20 cellular contexts compared by ENCODE assay signal in genomic region chr2:129469389-129469788, GRCh38.
DNase-seq lines count a peak whose midpoint lies in the region; ATAC-seq, FAIRE-seq and TF ChIP-seq lines count a peak whose summit lies in the region.
"Had no signal": no experiment of that assay in that cellular context is flagged by ENCODE, and none has a peak within 500 bp of the region (broad histone marks: within the 10 kb centered on the region; RNA-seq: fewer than 3 reads in every experiment).

No MANE protein-coding gene starts in this region.

- H3K9me3 Mint-ChIP-seq in activated CD4-positive, alpha-beta T cell treated with anti-CD3 and anti-CD28 coated beads, Interleukin-2, amount 10 ng/mL, durations not matched to agents 24 days and 14 days: no peaks in the 10 kb centered on the region
- H3K9me3 Mint-ChIP-seq in stimulated activated naive CD8-positive, alpha-beta T cell treated with anti-CD3 and anti-CD28 coated beads, Interleukin-15, amount 100 ng/mL, for 72 hours: peaks cover 0 to 7% of the 10 kb centered on the region in 2 donors
- peaks cover 14% of the 10 kb centered on the region for H3K9me3 Mint-ChIP-seq in WTC11
- H3K9me3 Mint-ChIP-seq: CD8-positive, alpha-beta T cell had no signal

- no peak for TF ChIP-seq CTCF in WTC11 (IDR thresholded peaks at IDR 0.05)

- peaks cover 1% of the 10 kb centered on the region for H3K27me3 Mint-ChIP-seq in activated CD4-positive, alpha-beta T cell treated with anti-CD3 and anti-CD28 coated beads, Interleukin-2, amount 10 ng/mL, durations not matched to agents 24 days and 14 days
- H3K27me3 Mint-ChIP-seq in stimulated activated naive CD8-positive, alpha-beta T cell treated with anti-CD3 and anti-CD28 coated beads, Interleukin-15, amount 100 ng/mL, for 72 hours: peaks cover 6% of the 10 kb centered on the region
- no peaks in the 10 kb centered on the region for H3K27me3 Mint-ChIP-seq in WTC11 (ENCODE audit: low read depth)

- no peak for ATAC-seq in stimulated activated naive CD8-positive, alpha-beta T cell treated with anti-CD3 and anti-CD28 coated beads, Interleukin-15, amount 100 ng/mL, for 72 hours
- no peak for ATAC-seq in WTC11
- ATAC-seq: CD8-positive, alpha-beta T cell had no signal

- FAIRE-seq in GM19239 (lab: Jason Lieb, UNC): no peak
- FAIRE-seq: D721Med, G401.6, GM12891 had no signal

- H3K4me1 Mint-ChIP-seq in activated CD4-positive, alpha-beta T cell treated with anti-CD3 and anti-CD28 coated beads, Interleukin-2, amount 10 ng/mL, durations not matched to agents 24 days and 14 days: no peaks in the 10 kb centered on the region
- H3K4me1 Mint-ChIP-seq in stimulated activated naive CD8-positive, alpha-beta T cell treated with anti-CD3 and anti-CD28 coated beads, Interleukin-15, amount 100 ng/mL, for 72 hours: no peaks in the 10 kb centered on the region
- no peaks in the 10 kb centered on the region for H3K4me1 Mint-ChIP-seq in WTC11
- H3K4me1 Mint-ChIP-seq: H9 had no signal

- peak overlapping the region; percentile 44 for H3K27ac ChIP-seq in caudate nucleus (ENCODE audit: low read depth, low read length)
- H3K27ac ChIP-seq: 22Rv1 had no signal

- no peak overlapping the region for H3K4me3 Mint-ChIP-seq in activated CD4-positive, alpha-beta T cell treated with anti-CD3 and anti-CD28 coated beads, Interleukin-2, amount 10 ng/mL, durations not matched to agents 24 days and 14 days
- H3K4me3 Mint-ChIP-seq in stimulated activated naive CD8-positive, alpha-beta T cell treated with anti-CD3 and anti-CD28 coated beads, Interleukin-15, amount 100 ng/mL, for 72 hours: no peak overlapping the region
- H3K4me3 Mint-ChIP-seq in WTC11: no peak overlapping the region
- H3K4me3 Mint-ChIP-seq: CD14-positive monocyte; CD8-positive, alpha-beta T cell; H9 had no signal

- POLR2A ChIA-PET in WTC11 (lab: Charles Lee): no interaction called here

- intact Hi-C loops in activated CD4-positive, alpha-beta T cell treated with anti-CD3 and anti-CD28 coated beads, Interleukin-2, amount 10 ng/mL, durations not matched to agents 24 days and 14 days (cut with micrococcal nuclease): no loop called here

- no peak overlapping the region for H3K27ac Mint-ChIP-seq in activated CD4-positive, alpha-beta T cell treated with anti-CD3 and anti-CD28 coated beads, Interleukin-2, amount 10 ng/mL, durations not matched to agents 24 days and 14 days
- H3K27ac Mint-ChIP-seq in stimulated activated naive CD8-positive, alpha-beta T cell treated with anti-CD3 and anti-CD28 coated beads, Interleukin-15, amount 100 ng/mL, for 72 hours: no peak overlapping the region
- no peak overlapping the region for H3K27ac Mint-ChIP-seq in WTC11
- H3K27ac Mint-ChIP-seq: CD8-positive, alpha-beta T cell; H9 had no signal

- DNase-seq in activated CD4-positive, alpha-beta T cell treated with anti-CD3 and anti-CD28 coated beads, Interleukin-2, amount 10 ng/mL, durations not matched to agents 24 days and 14 days: peak; percentile 41
- no peak for DNase-seq in activated CD4-positive, alpha-beta T cell treated with anti-CD3 and anti-CD28 coated beads, Interleukin-2, amount 50 U/mL, for 4 hours
- DNase-seq in caudate nucleus (lab: John Stamatoyannopoulos, UW) (peak in 2 of 61 donors; percentile 8 to 35), mesenteric fat pad (ENCODE audit: low spot score) (peak; percentile 20), HPDE6-E6E7 (ENCODE audit: extremely low spot score) (no peak), WTC11 (ENCODE audit: low spot score) (no peak), GM19239 (ENCODE audit: insufficient read length, low spot score) (no peak)
- no peak for DNase-seq in stimulated activated naive CD8-positive, alpha-beta T cell treated with anti-CD3 and anti-CD28 coated beads, Interleukin-15, amount 100 ng/mL, for 72 hours
- DNase-seq: CD8-positive, alpha-beta T cell; COR-L47; DMS153; DMS79 treated with DMSO at 0.1 percent for 48 hours; EL; GOT3; H9 had no signal

- no peaks in the 10 kb centered on the region for H3K36me3 Mint-ChIP-seq in activated CD4-positive, alpha-beta T cell treated with anti-CD3 and anti-CD28 coated beads, Interleukin-2, amount 10 ng/mL, durations not matched to agents 24 days and 14 days (ENCODE audit: low read depth)
- H3K36me3 Mint-ChIP-seq in WTC11: no peaks in the 10 kb centered on the region
- H3K36me3 Mint-ChIP-seq: CD14-positive monocyte; CD8-positive, alpha-beta T cell had no signal

- CTCF ChIA-PET in WTC11 (lab: Charles Lee): no interaction called here

TF ChIP-seq in WTC11, 78 proteins besides CTCF, POLR2A, EP300 and RAD21:
- TF ChIP-seq AFF4 (CRISPR knock-in tag; IDR thresholded peaks at IDR 0.05; ENCODE audit: borderline replicate concordance) (no peak), RELA (CRISPR knock-in tag; IDR thresholded peaks at IDR 0.05; ENCODE audit: borderline replicate concordance) (no peak), NFATC4 (CRISPR knock-in tag; IDR thresholded peaks at IDR 0.05) (no peak)

Comparison
In these comparisons a context has a peak if more than half of its experiments do, and no peak if none do; other contexts are left out.
1. DNase-seq: peak in activated CD4-positive, alpha-beta T cell treated with anti-CD3 and anti-CD28 coated beads, Interleukin-2, amount 10 ng/mL, durations not matched to agents 24 days and 14 days (single experiment) and mesenteric fat pad (single experiment); none in activated CD4-positive, alpha-beta T cell treated with anti-CD3 and anti-CD28 coated beads, Interleukin-2, amount 50 U/mL, for 4 hours (0 of 2), HPDE6-E6E7 (single experiment), stimulated activated naive CD8-positive, alpha-beta T cell treated with anti-CD3 and anti-CD28 coated beads, Interleukin-15, amount 100 ng/mL, for 72 hours (0 of 2), WTC11 (single experiment) and GM19239 (single experiment).